1 cellular context compared by ENCODE assay signal in the genomic region with DNA sequence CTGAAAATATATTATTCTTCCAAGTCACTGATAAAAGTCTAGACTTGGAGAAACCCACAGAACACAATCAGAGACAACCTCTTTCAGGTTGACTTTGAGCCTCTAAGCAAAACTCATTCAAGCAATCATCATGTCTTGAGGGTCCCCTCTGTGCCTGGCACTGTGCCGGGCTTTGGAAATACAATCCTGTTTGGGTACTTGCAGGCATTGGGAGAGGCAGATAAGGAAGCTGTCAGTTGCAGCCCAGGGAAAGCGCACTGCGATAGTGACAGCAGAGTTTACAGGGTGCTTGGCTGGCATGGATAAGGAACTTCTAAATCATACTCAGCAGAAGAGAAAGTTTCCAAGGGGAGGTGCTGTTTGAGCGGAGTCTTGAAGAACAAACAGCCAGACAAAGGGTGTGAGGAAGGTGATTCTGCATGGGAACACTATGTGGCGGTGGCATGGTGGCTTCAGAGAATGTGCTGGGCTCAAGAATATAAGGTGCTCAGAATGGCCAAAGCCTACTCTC.
TF ChIP-seq lines count a peak whose summit lies in the region.

No MANE protein-coding gene starts in this region.

TF ChIP-seq in K562, 482 proteins besides CTCF, POLR2A, EP300 and RAD21 (continued from another document and continues in another):
- TF ChIP-seq E4F1 (CRISPR knock-in tag; IDR thresholded peaks at IDR 0.05; ENCODE audit: borderline replicate concordance) (no peak), NCOR1 (IDR thresholded peaks at IDR 0.05) (peak; percentile 97), CBFA2T3 (IDR thresholded peaks at IDR 0.05) (peak; percentile 98), ZNF644 (tag; IDR thresholded peaks at IDR 0.05; ENCODE audit: low read depth) (0 out of 2 replicates have a peak, but pooled peaks have one; percentile 72), DLX4 (CRISPR knock-in tag; IDR thresholded peaks at IDR 0.05) (no peak), RNF2 (IDR thresholded peaks at IDR 0.05) (peak; percentile 68; the same call in 1 of the 2 replicates), POLR2AphosphoS5 (IDR thresholded peaks at IDR 0.05; ENCODE audit: control insufficient read depth, insufficient read depth, low read depth, low read length) (peak; percentile 89; the same call in 1 of the 2 replicates), MCM3 (IDR thresholded peaks at IDR 0.05) (no peak), ZNF551 (CRISPR knock-in tag; IDR thresholded peaks at IDR 0.05) (no peak), JUND (IDR thresholded peaks at IDR 0.05; ENCODE audit: borderline replicate concordance, low read depth, low read length) (peak; percentile 40; the same call in 1 of the 2 replicates), JUND (tag; IDR thresholded peaks at IDR 0.05; ENCODE audit: borderline replicate concordance, low read depth, low read length) (no peak; the same call in 1 of the 3 replicates), ZKSCAN8 (CRISPR knock-in tag; IDR thresholded peaks at IDR 0.05) (peak; percentile 58; the same call in 1 of the 2 replicates), ZC3H4 (CRISPR knock-in tag; IDR thresholded peaks at IDR 0.05; ENCODE audit: borderline replicate concordance) (no peak), LEF1 (IDR thresholded peaks at IDR 0.05) (peak; percentile 41; the same call in 1 of the 2 replicates), CTBP1 (IDR thresholded peaks at IDR 0.05; ENCODE audit: borderline replicate concordance) (peak; percentile 77; the same call in 1 of the 2 replicates), VEZF1 (CRISPR knock-in tag; IDR thresholded peaks at IDR 0.05) (peak; percentile 58), ZNF740 (CRISPR knock-in tag; IDR thresholded peaks at IDR 0.05) (no peak), ZNF740 (tag; IDR thresholded peaks at IDR 0.05) (no peak), POLR2H (tag; IDR thresholded peaks at IDR 0.05; ENCODE audit: low read depth) (no peak), KLF13 (tag; IDR thresholded peaks at IDR 0.05; ENCODE audit: borderline replicate concordance, low read depth) (no peak), ZNF780A (CRISPR knock-in tag; IDR thresholded peaks at IDR 0.05) (no peak), ZBTB11 (CRISPR knock-in tag; IDR thresholded peaks at IDR 0.05) (0 out of 6 replicates have a peak, but pooled peaks of 1 of the 3 experiments have one; percentile 48), PRDM10 (IDR thresholded peaks at IDR 0.05; ENCODE audit: partially characterized antibody) (no peak), NONO (IDR thresholded peaks at IDR 0.05; ENCODE audit: low read depth in 2 of 2, low read length in 1 of 2) (no peak), GABPB1 (CRISPR knock-in tag; IDR thresholded peaks at IDR 0.05) (no peak), STAT5A (IDR thresholded peaks at IDR 0.05; ENCODE audit: borderline replicate concordance, low read length) (peak; percentile 89)
- TF ChIP-seq, protein P1, sequence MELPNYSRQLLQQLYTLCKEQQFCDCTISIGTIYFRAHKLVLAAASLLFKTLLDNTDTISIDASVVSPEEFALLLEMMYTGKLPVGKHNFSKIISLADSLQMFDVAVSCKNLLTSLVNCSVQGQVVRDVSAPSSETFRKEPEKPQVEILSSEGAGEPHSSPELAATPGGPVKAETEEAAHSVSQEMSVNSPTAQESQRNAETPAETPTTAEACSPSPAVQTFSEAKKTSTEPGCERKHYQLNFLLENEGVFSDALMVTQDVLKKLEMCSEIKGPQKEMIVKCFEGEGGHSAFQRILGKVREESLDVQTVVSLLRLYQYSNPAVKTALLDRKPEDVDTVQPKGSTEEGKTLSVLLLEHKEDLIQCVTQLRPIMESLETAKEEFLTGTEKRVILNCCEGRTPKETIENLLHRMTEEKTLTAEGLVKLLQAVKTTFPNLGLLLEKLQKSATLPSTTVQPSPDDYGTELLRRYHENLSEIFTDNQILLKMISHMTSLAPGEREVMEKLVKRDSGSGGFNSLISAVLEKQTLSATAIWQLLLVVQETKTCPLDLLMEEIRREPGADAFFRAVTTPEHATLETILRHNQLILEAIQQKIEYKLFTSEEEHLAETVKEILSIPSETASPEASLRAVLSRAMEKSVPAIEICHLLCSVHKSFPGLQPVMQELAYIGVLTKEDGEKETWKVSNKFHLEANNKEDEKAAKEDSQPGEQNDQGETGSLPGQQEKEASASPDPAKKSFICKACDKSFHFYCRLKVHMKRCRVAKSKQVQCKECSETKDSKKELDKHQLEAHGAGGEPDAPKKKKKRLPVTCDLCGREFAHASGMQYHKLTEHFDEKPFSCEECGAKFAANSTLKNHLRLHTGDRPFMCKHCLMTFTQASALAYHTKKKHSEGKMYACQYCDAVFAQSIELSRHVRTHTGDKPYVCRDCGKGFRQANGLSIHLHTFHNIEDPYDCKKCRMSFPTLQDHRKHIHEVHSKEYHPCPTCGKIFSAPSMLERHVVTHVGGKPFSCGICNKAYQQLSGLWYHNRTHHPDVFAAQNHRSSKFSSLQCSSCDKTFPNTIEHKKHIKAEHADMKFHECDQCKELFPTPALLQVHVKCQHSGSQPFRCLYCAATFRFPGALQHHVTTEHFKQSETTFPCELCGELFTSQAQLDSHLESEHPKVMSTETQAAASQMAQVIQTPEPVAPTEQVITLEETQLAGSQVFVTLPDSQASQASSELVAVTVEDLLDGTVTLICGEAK (IDR thresholded peaks at IDR 0.05): no peak
- TF ChIP-seq, protein P1 (CRISPR knock-in tag; IDR thresholded peaks at IDR 0.05): no peak
- TF ChIP-seq, protein P2, sequence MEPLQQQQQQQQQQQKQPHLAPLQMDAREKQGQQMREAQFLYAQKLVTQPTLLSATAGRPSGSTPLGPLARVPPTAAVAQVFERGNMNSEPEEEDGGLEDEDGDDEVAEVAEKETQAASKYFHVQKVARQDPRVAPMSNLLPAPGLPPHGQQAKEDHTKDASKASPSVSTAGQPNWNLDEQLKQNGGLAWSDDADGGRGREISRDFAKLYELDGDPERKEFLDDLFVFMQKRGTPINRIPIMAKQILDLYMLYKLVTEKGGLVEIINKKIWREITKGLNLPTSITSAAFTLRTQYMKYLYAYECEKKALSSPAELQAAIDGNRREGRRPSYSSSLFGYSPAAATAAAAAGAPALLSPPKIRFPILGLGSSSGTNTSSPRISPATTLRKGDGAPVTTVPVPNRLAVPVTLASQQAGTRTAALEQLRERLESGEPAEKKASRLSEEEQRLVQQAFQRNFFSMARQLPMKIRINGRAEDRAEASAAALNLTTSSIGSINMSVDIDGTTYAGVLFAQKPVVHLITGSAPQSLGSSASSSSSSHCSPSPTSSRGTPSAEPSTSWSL (CRISPR knock-in tag; IDR thresholded peaks at IDR 0.05; ENCODE audit: borderline replicate concordance): no peak
